Comparison of ENCODE assay signal across 8 cellular contexts in the genomic region with DNA sequence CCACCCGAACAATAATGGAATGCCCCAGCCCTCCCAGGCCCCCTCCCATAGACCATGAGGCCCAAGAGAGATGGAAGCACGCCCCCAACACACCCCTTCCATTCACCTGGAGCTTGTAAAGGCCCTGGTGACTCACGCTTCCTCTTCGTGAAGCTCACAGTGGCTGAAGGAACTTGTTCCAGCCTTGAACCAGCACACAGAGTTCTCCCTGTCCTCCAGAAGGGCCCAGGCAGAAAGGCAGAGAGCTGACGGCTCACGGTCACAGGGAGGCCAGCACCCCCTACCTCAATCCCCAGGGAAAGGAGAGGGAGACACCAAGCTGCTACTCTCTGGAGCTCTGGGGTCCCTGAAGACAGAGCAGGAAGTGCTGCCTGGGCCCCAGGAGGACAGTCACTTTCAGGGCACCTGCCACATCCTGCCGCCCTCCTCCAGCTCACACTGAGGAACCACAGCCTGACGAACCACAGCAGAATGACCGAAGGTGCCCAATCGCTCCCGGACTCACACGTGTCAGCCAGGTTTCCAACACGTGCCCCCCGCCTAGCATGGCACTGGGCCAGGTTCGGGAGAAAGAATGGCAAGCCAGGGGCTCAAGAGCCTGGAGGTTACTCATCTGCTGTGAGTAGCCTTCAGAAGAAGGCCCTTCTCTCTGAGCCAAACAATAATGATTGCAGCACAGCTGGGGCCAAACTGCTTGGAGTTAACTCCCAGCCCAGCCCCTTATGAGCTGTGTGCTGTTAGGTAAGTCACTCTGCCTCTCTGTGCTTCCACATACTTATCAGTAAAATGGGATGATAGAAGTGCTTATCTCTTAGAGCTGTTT. TPM values are rescaled to one million over a fixed set of nuclear protein-coding genes. Genes with fewer than 3 reads are reported as not detected.
DNase-seq lines count a peak whose midpoint lies in the region; ATAC-seq and TF ChIP-seq lines count a peak whose summit lies in the region.

No MANE protein-coding gene starts in this region.

- no peaks in the 10 kb centered on the region for H3K36me3 ChIP-seq in CD4-positive, CD25-positive, alpha-beta regulatory T cell (ENCODE audit: control insufficient read depth, insufficient read depth, low read length)
- no peaks in the 10 kb centered on the region for H3K36me3 ChIP-seq in mammary epithelial cell (ENCODE audit: insufficient read depth, low read length)
- H3K36me3 ChIP-seq in mucosa of stomach (ENCODE audit: control insufficient read depth, insufficient read depth, low read length), result no peaks in the 10 kb centered on the region
- no peaks in the 10 kb centered on the region for H3K36me3 ChIP-seq in thoracic aorta

- intact Hi-C loops in mammary epithelial cell (cut with micrococcal nuclease), result loop anchor here (1.0 to 2.0 kb wide), 2 partner anchors 25 to 27 kb away; no protein-coding TSS in a partner anchor

- no peaks in the 10 kb centered on the region for H3K27me3 Mint-ChIP-seq in CD4-positive, CD25-positive, alpha-beta regulatory T cell

- no peak overlapping the region for H3K9ac ChIP-seq in mammary epithelial cell (ENCODE audit: insufficient read depth, low read length)
- H3K9ac ChIP-seq in mucosa of stomach (ENCODE audit: low read length), result peak overlapping the region; percentile 38

- H3K36me3 Mint-ChIP-seq in CD4-positive, CD25-positive, alpha-beta regulatory T cell, result no peaks in the 10 kb centered on the region

- H3K4me3 ChIP-seq in CD4-positive, CD25-positive, alpha-beta regulatory T cell (ENCODE audit: low read depth, low read length), result no peak overlapping the region
- H3K4me3 ChIP-seq in mammary epithelial cell (replicated peaks in 1 of 3; ENCODE audit: insufficient read depth in 1 of 3, low read depth in 2 of 3, low read length in 3 of 3) (peak overlapping the region in 1 of 3 experiments; percentile 8), mucosa of stomach (ENCODE audit: low read length) (no peak overlapping the region), thoracic aorta (no peak overlapping the region)

- DNase-seq in CD4-positive, CD25-positive, alpha-beta regulatory T cell, result peak in 1 of 3 donors; percentile 75
- peak; percentile 91 for DNase-seq in RWPE1 (ENCODE audit: low spot score)
- peak; percentile 91 for DNase-seq in mammary epithelial cell
- no peak for DNase-seq in thoracic aorta (ENCODE audit: low spot score)
- no peak for DNase-seq in superior temporal gyrus (ENCODE audit: extremely low spot score)

- peaks cover 4 to 22% (median 14%) of the 10 kb centered on the region in 4 donors for H3K4me1 Mint-ChIP-seq in CD4-positive, CD25-positive, alpha-beta regulatory T cell

- H3K79me2 ChIP-seq in mammary epithelial cell (ENCODE audit: insufficient read depth, low read length), result peaks cover 78% of the 10 kb centered on the region

- H3K27me3 ChIP-seq in CD4-positive, CD25-positive, alpha-beta regulatory T cell (ENCODE audit: control insufficient read depth, insufficient read depth, low read length), result no peaks in the 10 kb centered on the region
- H3K27me3 ChIP-seq in mammary epithelial cell (ENCODE audit: insufficient read depth, low read length), result no peaks in the 10 kb centered on the region
- H3K27me3 ChIP-seq in mucosa of stomach (ENCODE audit: control insufficient read depth, insufficient read depth, low read length), result no peaks in the 10 kb centered on the region
- no peaks in the 10 kb centered on the region for H3K27me3 ChIP-seq in thoracic aorta (replicated peaks; ENCODE audit: insufficient read depth)

- TF ChIP-seq POLR2A in GM19193 (IDR thresholded peaks at IDR 0.05; ENCODE audit: extremely low read depth, insufficient read depth, insufficient read length), result peak; percentile 35

- dilution Hi-C loops in mammary epithelial cell (cut with HindIII; ENCODE audit: low sequenced_read_pairs), result no loop called here

- peak overlapping the region; percentile 62 for H3K4me2 ChIP-seq in mammary epithelial cell (ENCODE audit: insufficient read depth, low read depth, low read length)

- no peaks in the 10 kb centered on the region for H3K9me3 Mint-ChIP-seq in CD4-positive, CD25-positive, alpha-beta regulatory T cell

- peak overlapping the region in 2 of 4 donors; percentile 3 to 22 for H3K4me3 Mint-ChIP-seq in CD4-positive, CD25-positive, alpha-beta regulatory T cell

- TSS peak; percentile 62 for BruUV-seq in mammary epithelial cell (replicated peaks; lab: Mats Ljungman, UMichigan)

- H4K20me1 ChIP-seq in mammary epithelial cell (ENCODE audit: insufficient read depth, low read length), result no peaks in the 10 kb centered on the region

- no peaks in the 10 kb centered on the region for H3K9me3 ChIP-seq in CD4-positive, CD25-positive, alpha-beta regulatory T cell (ENCODE audit: control insufficient read depth in 2 of 2, low read length in 2 of 2)
- H3K9me3 ChIP-seq in mammary epithelial cell (replicated peaks; ENCODE audit: insufficient read depth, low read length), result no peaks in the 10 kb centered on the region
- no peaks in the 10 kb centered on the region for H3K9me3 ChIP-seq in mucosa of stomach (ENCODE audit: control insufficient read depth, low read length)
- H3K9me3 ChIP-seq in thoracic aorta, result no peaks in the 10 kb centered on the region

- CTCF ChIA-PET in RWPE1 (lab: Yijun Ruan, JAX), result interaction anchor here (1.7 kb wide), 1 partner anchor 17 kb away, joined by 4 read pairs; no protein-coding TSS in a partner anchor
- CTCF ChIA-PET in mammary epithelial cell (lab: Charles Lee; ENCODE audit: low non-redundant PET), result interaction anchor here (0.6 kb wide), 1 partner anchor 43 kb away, joined by 4 read pairs; no protein-coding TSS in a partner anchor

- WGBS in mammary epithelial cell (ENCODE audit: low coverage, missing lambda C conversion rate), result 2% methylated on average over 14 of the region's 15 CpGs

- peak; percentile 71 to 78 for ATAC-seq in CD4-positive, CD25-positive, alpha-beta regulatory T cell (ENCODE audit: low read depth in 2 of 2)
- ATAC-seq in HG03159 (IDR thresholded peaks at IDR 0.05; ENCODE audit: unreplicated experiment), result peak; percentile 85
- ATAC-seq in thoracic aorta (ENCODE audit: insufficient number of reproducible peaks, low FRiP score, low read depth), result no peak

- peaks cover 11% of the 10 kb centered on the region for H3K4me1 ChIP-seq in CD4-positive, CD25-positive, alpha-beta regulatory T cell (ENCODE audit: control insufficient read depth, insufficient read depth, low read length, poor library complexity, severe bottlenecking)
- H3K4me1 ChIP-seq in mammary epithelial cell (ENCODE audit: insufficient read depth, low read length) (peaks cover 74% of the 10 kb centered on the region), mucosa of stomach (ENCODE audit: control insufficient read depth, insufficient read depth, low read length) (peaks cover 40% of the 10 kb centered on the region), thoracic aorta (ENCODE audit: control insufficient read depth in 1 of 2, low read depth in 2 of 2) (peaks cover 11 to 40% of the 10 kb centered on the region in 2 donors)

- H3K27ac Mint-ChIP-seq in CD4-positive, CD25-positive, alpha-beta regulatory T cell, result peak overlapping the region in 2 of 3 donors; percentile 67 to 92

- TF ChIP-seq CTCF in RWPE1 (conservative IDR thresholded peaks at IDR 0.05; ENCODE audit: low read depth) (no peak), mammary epithelial cell (conservative IDR thresholded peaks at IDR 0.05 in 1 of 2, IDR thresholded peaks at IDR 0.05 in 1 of 2; ENCODE audit: extremely low read depth in 1 of 2, insufficient read depth in 1 of 2, low read depth in 1 of 2, low read length in 2 of 2) (no peak), thoracic aorta (IDR thresholded peaks at IDR 0.05) (no peak)

- peak overlapping the region; percentile 19 for H2AFZ ChIP-seq in mammary epithelial cell (ENCODE audit: low read depth, low read length)

- POLR2A ChIA-PET in RWPE1 (lab: Yijun Ruan, JAX; ENCODE audit: low non-redundant PET), result interaction anchor here (0.6 to 0.8 kb wide), 2 partner anchors 26 to 28 kb away, joined by 3 read pairs; no protein-coding TSS in a partner anchor

- in situ Hi-C loops in mammary epithelial cell (cut with MboI; ENCODE audit: low sequenced_read_pairs in 2 of 2), result no loop called here

- H3K27ac ChIP-seq in CD4-positive, CD25-positive, alpha-beta regulatory T cell (ENCODE audit: insufficient read depth, low read length, poor library complexity, severe bottlenecking), result no peak overlapping the region
- H3K27ac ChIP-seq in RWPE1 (peak overlapping the region; percentile 93), mammary epithelial cell (ENCODE audit: insufficient read depth, low read depth, low read length) (peak overlapping the region; percentile 78), thoracic aorta (peak overlapping the region; percentile 21 to 36)

RNA-seq across cellular contexts. Expression of a gene that starts 52.8 kb away (rescaled TPM):
- 3.7 TPM for total RNA-seq in CD4-positive, CD25-positive, alpha-beta regulatory T cell
- under 1 TPM in 3 of 4 donors, not detected in 1; 0.06 to 0.17 (median 0.11) TPM for polyA plus RNA-seq in CD4-positive, CD25-positive, alpha-beta regulatory T cell
- 10 to 100 TPM; 40.8 to 76.5 TPM for total RNA-seq in mammary epithelial cell
- 31.5 TPM for polyA plus RNA-seq in mammary epithelial cell
- 142 TPM for polyA minus RNA-seq in mammary epithelial cell
- total RNA-seq in thoracic aorta, result 10 to 100 TPM; 36.4 to 79.6 TPM

Comparison
In these comparisons a context has a peak if more than half of its experiments do, and no peak if none do; other contexts are left out.
1. DNase-seq: peak in RWPE1 (single experiment) and mammary epithelial cell (single experiment); none in thoracic aorta (single experiment) and superior temporal gyrus (single experiment).